Comparison of ENCODE assay signal across 1 cellular context in the genomic region with DNA sequence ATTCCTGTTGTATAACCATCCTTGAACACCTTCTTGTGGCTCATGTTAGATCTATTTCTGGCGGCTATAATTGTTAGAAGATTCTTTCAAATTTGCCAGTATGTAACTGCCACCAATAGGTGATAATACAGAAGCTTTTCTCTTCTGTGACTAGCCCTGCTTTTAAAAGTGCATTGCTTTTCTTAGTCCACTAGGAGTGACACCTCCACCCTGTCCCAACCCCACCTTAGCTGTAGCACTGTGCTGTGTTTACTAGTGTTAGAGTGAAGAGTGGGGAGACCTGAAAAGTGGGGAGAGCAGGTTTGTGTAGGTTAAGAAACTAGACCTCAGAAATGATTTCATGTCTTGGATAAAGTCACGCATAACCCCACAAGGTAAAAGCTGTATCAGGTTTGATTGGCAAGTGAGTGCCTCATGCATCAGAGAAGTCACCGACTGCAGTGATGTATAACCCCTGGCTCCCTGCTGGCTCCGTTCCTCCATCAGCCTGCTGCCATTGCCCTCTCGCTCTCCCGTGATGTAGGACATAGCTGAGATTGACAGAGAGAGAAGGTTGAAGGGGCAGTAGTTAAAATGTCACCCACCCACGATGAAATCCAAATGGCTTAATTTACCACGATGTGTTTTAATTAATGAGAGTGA.
TF ChIP-seq lines count a peak whose summit lies in the region.

No MANE protein-coding gene starts in this region.

TF ChIP-seq in A549, 52 proteins besides CTCF, POLR2A, EP300 and RAD21:
- TF ChIP-seq, protein P1, sequence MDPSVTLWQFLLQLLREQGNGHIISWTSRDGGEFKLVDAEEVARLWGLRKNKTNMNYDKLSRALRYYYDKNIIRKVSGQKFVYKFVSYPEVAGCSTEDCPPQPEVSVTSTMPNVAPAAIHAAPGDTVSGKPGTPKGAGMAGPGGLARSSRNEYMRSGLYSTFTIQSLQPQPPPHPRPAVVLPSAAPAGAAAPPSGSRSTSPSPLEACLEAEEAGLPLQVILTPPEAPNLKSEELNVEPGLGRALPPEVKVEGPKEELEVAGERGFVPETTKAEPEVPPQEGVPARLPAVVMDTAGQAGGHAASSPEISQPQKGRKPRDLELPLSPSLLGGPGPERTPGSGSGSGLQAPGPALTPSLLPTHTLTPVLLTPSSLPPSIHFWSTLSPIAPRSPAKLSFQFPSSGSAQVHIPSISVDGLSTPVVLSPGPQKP (IDR thresholded peaks at IDR 0.05; ENCODE audit: low read depth, low read length) = no peak
- TF ChIP-seq POLR2AphosphoS2 (conservative IDR thresholded peaks at IDR 0.05; ENCODE audit: low read length) = no peak
